Comparison of ENCODE assay signal across 20 cellular contexts in genomic region chr10:66778351-66778750, GRCh38.
DNase-seq lines count a peak whose midpoint lies in the region; ATAC-seq and TF ChIP-seq lines count a peak whose summit lies in the region.
"Had no signal": no experiment of that assay in that cellular context is flagged by ENCODE, and none has a peak within 500 bp of the region (broad histone marks: within the 10 kb centered on the region; RNA-seq: fewer than 3 reads in every experiment).

No MANE protein-coding gene starts in this region.

- no peak for DNase-seq in cardiac muscle cell (ENCODE audit: low read depth in 1 of 2, low spot score in 1 of 2)
- no peak for DNase-seq in right atrium auricular region (ENCODE audit: low spot score)
- DNase-seq in NCI-H2227 (lab: John Stamatoyannopoulos, UW; ENCODE audit: unreplicated experiment) = peak; percentile 26
- DNase-seq in PC-3 = no peak
- no peak for DNase-seq in smooth muscle cell (lab: John Stamatoyannopoulos, UW; ENCODE audit: unreplicated experiment)
- no peak for DNase-seq in endodermal cell
- DNase-seq in activated effector memory CD4-positive, alpha-beta T cell treated with anti-CD3 and anti-CD28 coated beads, Interleukin-2, amount 50 U/mL, for 16 hours = no peak
- DNase-seq: AML-193; Caco-2; Calu3; CD4-positive, alpha-beta T cell; CD8-positive, alpha-beta T cell; DMS79 treated with DMSO at 0.1 percent for 48 hours; GF-D8 had no signal

- POLR2A ChIA-PET in PC-3 (lab: Charles Lee; ENCODE audit: unreplicated experiment) = no interaction called here

- H3F3A ChIP-seq in PC-3 (ENCODE audit: low read length, unreplicated experiment) (no peaks in the 10 kb centered on the region), smooth muscle cell (ENCODE audit: low read depth) (no peaks in the 10 kb centered on the region)

- no peaks in the 10 kb centered on the region for H4K20me1 ChIP-seq in PC-3 (ENCODE audit: low read length)
- H4K20me1 ChIP-seq in smooth muscle cell (ENCODE audit: low read depth) = no peaks in the 10 kb centered on the region
- H4K20me1 ChIP-seq: BLaER1 treated with 17β-estradiol and CSF1 and Interleukin-3, amounts not matched to agents 10 nM and 100 nM had no signal

- H2AFZ ChIP-seq in PC-3 (ENCODE audit: low read length) (0 out of 2 replicates have a peak overlapping the region, but pooled peaks have one; percentile 1), smooth muscle cell (ENCODE audit: low read depth) (peak overlapping the region; percentile 26)

- H3K4me2 ChIP-seq in PC-3 (ENCODE audit: low read length) = no peak overlapping the region
- no peak overlapping the region for H3K4me2 ChIP-seq in smooth muscle cell
- H3K4me2 ChIP-seq: A549; BLaER1 treated with 17β-estradiol and CSF1 and Interleukin-3, amounts not matched to agents 10 nM and 100 nM had no signal

- H3K27me3 ChIP-seq in cardiac muscle cell (no peaks in the 10 kb centered on the region), right atrium auricular region (no peaks in the 10 kb centered on the region), PC-3 (ENCODE audit: low read length) (no peaks in the 10 kb centered on the region), smooth muscle cell (ENCODE audit: low read depth) (no peaks in the 10 kb centered on the region), endodermal cell (ENCODE audit: control insufficient read depth, insufficient read depth, low read length, poor library complexity, severe bottlenecking) (no peaks in the 10 kb centered on the region)
- H3K27me3 ChIP-seq: BLaER1 treated with 17β-estradiol and CSF1 and Interleukin-3, amounts not matched to agents 10 nM and 100 nM had no signal

- H3K4me3 Mint-ChIP-seq in endodermal cell = no peak overlapping the region
- H3K4me3 Mint-ChIP-seq: B cell; CD4-positive, alpha-beta T cell; CD8-positive, alpha-beta T cell had no signal

- H3K27me3 Mint-ChIP-seq in endodermal cell (ENCODE audit: insufficient read depth) = no peaks in the 10 kb centered on the region
- H3K27me3 Mint-ChIP-seq: B cell; CD4-positive, alpha-beta T cell had no signal

- no peak for TF ChIP-seq CTCF in cardiac muscle cell (IDR thresholded peaks at IDR 0.05; ENCODE audit: low read depth, low read length)
- no peak for TF ChIP-seq CTCF in right atrium auricular region (IDR thresholded peaks at IDR 0.05)
- no peak for TF ChIP-seq CTCF in PC-3 (conservative IDR thresholded peaks at IDR 0.05; ENCODE audit: low read depth, low read length)
- TF ChIP-seq CTCF in smooth muscle cell (IDR thresholded peaks at IDR 0.05; ENCODE audit: borderline replicate concordance, insufficient read depth, poor library complexity, severe bottlenecking) = no peak
- TF ChIP-seq CTCF in endodermal cell (conservative IDR thresholded peaks at IDR 0.05) = no peak

- H3K9me2 ChIP-seq in PC-3 (replicated peaks; ENCODE audit: low read length) = 0 out of 2 replicates have a peak, but pooled peaks cover 4% of the 10 kb centered on the region

- H3K4me1 ChIP-seq in cardiac muscle cell (ENCODE audit: low read depth) (peaks cover 7% of the 10 kb centered on the region), right atrium auricular region (no peaks in the 10 kb centered on the region), PC-3 (ENCODE audit: insufficient read depth, low read length) (peaks cover 11% of the 10 kb centered on the region), smooth muscle cell (ENCODE audit: low read depth) (peaks cover 8% of the 10 kb centered on the region), endodermal cell (ENCODE audit: control insufficient read depth, insufficient read depth, low read length) (no peaks in the 10 kb centered on the region)
- H3K4me1 ChIP-seq: A549; BLaER1 treated with 17β-estradiol and CSF1 and Interleukin-3, amounts not matched to agents 10 nM and 100 nM; Caco-2 had no signal

- H3K36me3 Mint-ChIP-seq in endodermal cell (ENCODE audit: low read depth) = no peaks in the 10 kb centered on the region
- H3K36me3 Mint-ChIP-seq: CD8-positive, alpha-beta T cell had no signal

- H3K9me3 ChIP-seq in cardiac muscle cell (ENCODE audit: low read depth) (no peaks in the 10 kb centered on the region), right atrium auricular region (no peaks in the 10 kb centered on the region), PC-3 (ENCODE audit: low read length) (no peaks in the 10 kb centered on the region), smooth muscle cell (replicated peaks; ENCODE audit: low read depth) (no peaks in the 10 kb centered on the region), endodermal cell (ENCODE audit: control insufficient read depth, low read length) (no peaks in the 10 kb centered on the region)
- H3K9me3 ChIP-seq: A549; BLaER1 treated with 17β-estradiol and CSF1 and Interleukin-3, amounts not matched to agents 10 nM and 100 nM; Caco-2 had no signal

- WGBS in smooth muscle cell (ENCODE audit: low lambda C conversion rate) = 78% methylated on average over 4 of the region's 4 CpGs
- 75 to 81% methylated on average over 2 to 4 of the region's 4 CpGs for WGBS in endodermal cell (ENCODE audit: insufficient coverage in 1 of 2, insufficient read length in 1 of 2), 2 experiments

- H3K9me3 Mint-ChIP-seq in endodermal cell = no peaks in the 10 kb centered on the region
- H3K9me3 Mint-ChIP-seq: CD4-positive, alpha-beta T cell; CD8-positive, alpha-beta T cell had no signal

- BruUV-seq in PC-3 (replicated peaks; lab: Mats Ljungman, UMichigan) = no TSS peak

- no peak overlapping the region for H3K9ac ChIP-seq in PC-3 (ENCODE audit: low read length)
- H3K9ac ChIP-seq in smooth muscle cell (ENCODE audit: low read depth) = no peak overlapping the region
- H3K9ac ChIP-seq in endodermal cell (ENCODE audit: extremely low read depth, low read length, poor library complexity, severe bottlenecking) = no peak overlapping the region
- H3K9ac ChIP-seq: BLaER1 treated with 17β-estradiol and CSF1 and Interleukin-3, amounts not matched to agents 10 nM and 100 nM had no signal

- H3K4me3 ChIP-seq in cardiac muscle cell (no peak overlapping the region), right atrium auricular region (no peak overlapping the region), PC-3 (ENCODE audit: low read length) (no peak overlapping the region), smooth muscle cell (no peak overlapping the region), endodermal cell (ENCODE audit: low read length) (no peak overlapping the region)
- H3K4me3 ChIP-seq: A549; BLaER1 treated with 17β-estradiol and CSF1 and Interleukin-3, amounts not matched to agents 10 nM and 100 nM had no signal

- H3K27ac Mint-ChIP-seq in endodermal cell = no peak overlapping the region
- H3K27ac Mint-ChIP-seq: B cell; CD4-positive, alpha-beta T cell; CD8-positive, alpha-beta T cell had no signal

- H3K4me1 Mint-ChIP-seq in endodermal cell = no peaks in the 10 kb centered on the region
- H3K4me1 Mint-ChIP-seq: B cell had no signal

- H3K36me3 ChIP-seq in cardiac muscle cell = no peaks in the 10 kb centered on the region
- H3K36me3 ChIP-seq in right atrium auricular region = no peaks in the 10 kb centered on the region
- no peaks in the 10 kb centered on the region for H3K36me3 ChIP-seq in PC-3 (ENCODE audit: low read depth, low read length)
- no peaks in the 10 kb centered on the region for H3K36me3 ChIP-seq in smooth muscle cell (ENCODE audit: low read depth)
- H3K36me3 ChIP-seq in endodermal cell (ENCODE audit: control insufficient read depth, insufficient read depth, low read length) = no peaks in the 10 kb centered on the region
- H3K36me3 ChIP-seq: BLaER1 treated with 17β-estradiol and CSF1 and Interleukin-3, amounts not matched to agents 10 nM and 100 nM had no signal

- no peak for ATAC-seq in PC-3
- no peak for ATAC-seq in GM18867 (IDR thresholded peaks at IDR 0.05; ENCODE audit: unreplicated experiment)
- ATAC-seq: A549; CD8-positive, alpha-beta T cell had no signal

- H3K27ac ChIP-seq in cardiac muscle cell (peak overlapping the region; percentile 12), right atrium auricular region (no peak overlapping the region), PC-3 (ENCODE audit: low read length) (no peak overlapping the region), smooth muscle cell (ENCODE audit: low read depth) (no peak overlapping the region), endodermal cell (ENCODE audit: low read depth, low read length) (no peak overlapping the region)
- H3K27ac ChIP-seq: 22Rv1; A549; BLaER1 treated with 17β-estradiol and CSF1 and Interleukin-3, amounts not matched to agents 10 nM and 100 nM; C4-2B had no signal

- H3K79me2 ChIP-seq in PC-3 (ENCODE audit: low read length) (no peaks in the 10 kb centered on the region), smooth muscle cell (ENCODE audit: low read depth) (no peaks in the 10 kb centered on the region)

- intact Hi-C loops in PC-3 (cut with micrococcal nuclease) = no loop called here

- CTCF ChIA-PET in PC-3 (lab: Charles Lee) = no interaction called here
